8 cellular contexts compared by ENCODE assay signal in genomic region chr1:19445417-19446342, GRCh38. TPM values are rescaled to one million over a fixed set of nuclear protein-coding genes. Genes with fewer than 3 reads are reported as not detected.
DNase-seq lines count a peak whose midpoint lies in the region; ATAC-seq and TF ChIP-seq lines count a peak whose summit lies in the region.

No MANE protein-coding gene starts in this region.

- TF ChIP-seq POLR2A in upper lobe of left lung (IDR thresholded peaks at IDR 0.05): no peak

- H3K9me3 ChIP-seq in HEK293 (ENCODE audit: control insufficient read depth, insufficient read depth, low read depth, low read length) (no peaks in the 10 kb centered on the region), upper lobe of left lung (no peaks in the 10 kb centered on the region)

- H3K36me3 ChIP-seq in HEK293 (ENCODE audit: control insufficient read depth in 2 of 2, insufficient read depth in 1 of 2, low read length in 2 of 2) (peaks cover 0 to 12% of the 10 kb centered on the region in 2 experiments; a peak in 1 of 3 replicates), upper lobe of left lung (no peaks in the 10 kb centered on the region)

- H3K27me3 ChIP-seq in upper lobe of left lung: no peaks in the 10 kb centered on the region

- H3K27ac ChIP-seq in HEK293 (ENCODE audit: extremely low read depth, low read depth, low read length) (peak overlapping the region; percentile 7; the same call in 1 of the 2 replicates), angular gyrus (ENCODE audit: low read depth, low read length) (peak overlapping the region; percentile 42), upper lobe of left lung (peak overlapping the region; percentile 25 to 80 (median 46))

- H3K4me3 ChIP-seq in AG04449 (ENCODE audit: low read depth, low read length) (no peak overlapping the region), HEK293 (ENCODE audit: low read depth, low read length) (no peak overlapping the region), upper lobe of left lung (no peak overlapping the region)

- H3K4me1 ChIP-seq in HEK293 (ENCODE audit: control insufficient read depth, insufficient read depth, low read length): peaks cover 26% of the 10 kb centered on the region
- H3K4me1 ChIP-seq in upper lobe of left lung: peaks cover 60 to 77% (median 66%) of the 10 kb centered on the region in 4 donors

- TF ChIP-seq CTCF in AG04449 (IDR thresholded peaks at IDR 0.05; ENCODE audit: insufficient read depth, low read length, missing control alignments): peak; percentile 25
- TF ChIP-seq CTCF in HEK293 (tag by site-specific recombination; IDR thresholded peaks at IDR 0.05): peak; percentile 41
- TF ChIP-seq CTCF in upper lobe of left lung (IDR thresholded peaks at IDR 0.05): peak in 3 of 6 experiments; percentile 12 to 39 (median 31)

- DNase-seq in AG04449 (ENCODE audit: low read depth, low spot score) (no peak), left colon (no peak), upper lobe of left lung (peak in 1 of 2 donors; percentile 54), sciatic nerve (ENCODE audit: low spot score) (no peak), NCI-H2171 treated with DMSO at 0.1 percent for 48 hours (lab: John Stamatoyannopoulos, UW) (no peak)

- intact Hi-C loops in left colon (cut with DNase I, micrococcal nuclease) (no loop called here), sciatic nerve (cut with DNase I) (loop anchor here (5.0 kb wide), 1 partner anchor 517 kb away; no protein-coding TSS in a partner anchor)

- ATAC-seq in left colon (peak; percentile 44), upper lobe of left lung (ENCODE audit: low FRiP score in 2 of 2) (peak in 1 of 2 donors; percentile 62), GM18873 (IDR thresholded peaks at IDR 0.05; ENCODE audit: low FRiP score, unreplicated experiment) (no peak), sciatic nerve (no peak)

- POLR2A ChIA-PET in AG04449 (lab: Yijun Ruan, JAX) (interaction anchor here (1.4 kb wide), 1 partner anchor 43 kb away, joined by 4 read pairs; no protein-coding TSS in a partner anchor), HEK293 (lab: Yijun Ruan, JAX) (no interaction called here)

- CTCF ChIA-PET in AG04449 (lab: Yijun Ruan, JAX) (interaction anchor here (4.7 kb wide), 1 partner anchor 9 kb away, joined by 20 read pairs; no protein-coding TSS in a partner anchor), HEK293 (lab: Yijun Ruan, JAX) (interaction anchor here (1.0 to 1.3 kb wide), 4 partner anchors 12 to 137 kb away, joined by 3 to 6 read pairs (median 4); no protein-coding TSS in a partner anchor)

- 42 to 52% methylated on average over 13 of the region's 13 CpGs for WGBS in upper lobe of left lung, 2 donors

- TF ChIP-seq EP300 in upper lobe of left lung (IDR thresholded peaks at IDR 0.05): no peak

TF ChIP-seq in HEK293, 187 proteins besides CTCF, POLR2A, EP300 and RAD21 (continues in another document):
- TF ChIP-seq ZNF600 (tag by site-specific recombination; IDR thresholded peaks at IDR 0.05) (peak; percentile 50; the same call in 1 of the 2 replicates), ZNF155 (tag by site-specific recombination; IDR thresholded peaks at IDR 0.05) (no peak), ZSCAN18 (tag by site-specific recombination; IDR thresholded peaks at IDR 0.05) (no peak), GLIS1 (tag by site-specific recombination; IDR thresholded peaks at IDR 0.05) (peak; percentile 30; the same call in 1 of the 2 replicates), TCF7L2 (IDR thresholded peaks at IDR 0.05; ENCODE audit: borderline replicate concordance, low read depth, low read length) (no peak), ZBTB21 (tag by site-specific recombination; IDR thresholded peaks at IDR 0.05) (no peak), PRDM1 (tag by site-specific recombination; IDR thresholded peaks at IDR 0.05) (peak; percentile 53; the same call in 1 of the 2 replicates), WT1 (tag by site-specific recombination; IDR thresholded peaks at IDR 0.05) (no peak), PRDM10 (tag by site-specific recombination; IDR thresholded peaks at IDR 0.05) (peak; percentile 36; the same call in 1 of the 2 replicates), GLI4 (tag by site-specific recombination; IDR thresholded peaks at IDR 0.05) (no peak), REPIN1 (tag by site-specific recombination; IDR thresholded peaks at IDR 0.05; ENCODE audit: low read depth) (no peak), ZBTB44 (tag by site-specific recombination; IDR thresholded peaks at IDR 0.05) (no peak)
- TF ChIP-seq, protein P1, sequence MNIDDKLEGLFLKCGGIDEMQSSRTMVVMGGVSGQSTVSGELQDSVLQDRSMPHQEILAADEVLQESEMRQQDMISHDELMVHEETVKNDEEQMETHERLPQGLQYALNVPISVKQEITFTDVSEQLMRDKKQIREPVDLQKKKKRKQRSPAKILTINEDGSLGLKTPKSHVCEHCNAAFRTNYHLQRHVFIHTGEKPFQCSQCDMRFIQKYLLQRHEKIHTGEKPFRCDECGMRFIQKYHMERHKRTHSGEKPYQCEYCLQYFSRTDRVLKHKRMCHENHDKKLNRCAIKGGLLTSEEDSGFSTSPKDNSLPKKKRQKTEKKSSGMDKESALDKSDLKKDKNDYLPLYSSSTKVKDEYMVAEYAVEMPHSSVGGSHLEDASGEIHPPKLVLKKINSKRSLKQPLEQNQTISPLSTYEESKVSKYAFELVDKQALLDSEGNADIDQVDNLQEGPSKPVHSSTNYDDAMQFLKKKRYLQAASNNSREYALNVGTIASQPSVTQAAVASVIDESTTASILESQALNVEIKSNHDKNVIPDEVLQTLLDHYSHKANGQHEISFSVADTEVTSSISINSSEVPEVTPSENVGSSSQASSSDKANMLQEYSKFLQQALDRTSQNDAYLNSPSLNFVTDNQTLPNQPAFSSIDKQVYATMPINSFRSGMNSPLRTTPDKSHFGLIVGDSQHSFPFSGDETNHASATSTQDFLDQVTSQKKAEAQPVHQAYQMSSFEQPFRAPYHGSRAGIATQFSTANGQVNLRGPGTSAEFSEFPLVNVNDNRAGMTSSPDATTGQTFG (tag by site-specific recombination; IDR thresholded peaks at IDR 0.05; ENCODE audit: borderline replicate concordance): no peak

RNA-seq across cellular contexts. Expression of gene CAPZB, which starts 39.7 kb away (rescaled TPM):
- total RNA-seq in left colon (100 to 1,000 TPM; 340 to 367 TPM), upper lobe of left lung (100 to 1,000 TPM in 5 of 6 donors, 10 to 100 TPM in 1; 96.4 to 303 (median 144) TPM), sciatic nerve (198 TPM)
